Comparison of ENCODE assay signal across 9 cellular contexts in the genomic region with DNA sequence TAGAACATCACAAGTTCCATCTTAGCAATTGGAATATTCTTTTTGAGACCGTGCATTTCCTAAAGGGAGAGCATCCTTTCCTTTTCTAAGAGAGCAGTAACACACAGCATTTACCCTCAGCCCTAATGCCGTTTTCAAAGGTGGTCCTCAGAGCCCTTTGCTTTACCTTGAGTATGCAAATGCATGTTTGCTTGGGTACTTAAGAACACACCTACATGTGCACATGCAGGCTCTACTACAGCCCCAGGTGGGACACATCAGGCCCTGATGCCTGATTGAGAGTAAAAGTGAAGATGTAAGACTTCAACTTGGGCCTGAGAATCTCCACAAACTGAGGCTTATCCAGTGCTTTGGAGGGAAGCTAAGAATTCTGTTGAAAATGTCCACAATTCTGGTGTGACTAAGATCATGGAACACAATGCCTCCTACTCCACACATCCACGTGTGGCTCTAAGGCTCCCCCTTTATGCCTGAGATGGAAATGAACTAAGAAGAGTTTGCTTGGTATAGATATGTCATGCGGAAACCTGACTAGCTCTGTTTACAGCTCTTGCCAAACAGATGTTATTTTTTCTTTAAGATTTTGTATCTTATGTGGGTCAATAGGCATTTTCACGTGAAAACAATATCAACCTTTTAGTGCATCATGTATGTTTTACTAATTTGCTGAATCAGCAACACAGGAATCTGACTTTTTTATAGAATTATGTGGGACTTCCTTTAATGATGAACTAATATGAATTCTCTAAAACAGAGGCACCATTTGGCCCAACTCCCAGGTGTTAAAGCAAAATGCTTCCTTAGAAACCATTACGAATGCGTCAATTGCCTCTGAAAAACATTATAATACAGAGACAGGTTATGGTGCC. TPM values are rescaled to one million over a fixed set of nuclear protein-coding genes. Genes with fewer than 3 reads are reported as not detected.
DNase-seq lines count a peak whose midpoint lies in the region; ATAC-seq and TF ChIP-seq lines count a peak whose summit lies in the region.
"Had no signal": no experiment of that assay in that cellular context is flagged by ENCODE, and none has a peak within 500 bp of the region (broad histone marks: within the 10 kb centered on the region; RNA-seq: fewer than 3 reads in every experiment).

No MANE protein-coding gene starts in this region.

- CTCF ChIA-PET in WTC11 (lab: Charles Lee): interaction anchor here (0.6 to 1.9 kb wide), 6 partner anchors 25 to 160 kb away, joined by 3 to 8 read pairs (median 4); no protein-coding TSS in a partner anchor

- H3K27me3 Mint-ChIP-seq in WTC11 (ENCODE audit: low read depth) (no peaks in the 10 kb centered on the region), glutamatergic neuron (ENCODE audit: unreplicated experiment) (no peaks in the 10 kb centered on the region)

- no peaks in the 10 kb centered on the region for H3K9me3 Mint-ChIP-seq in WTC11
- no peaks in the 10 kb centered on the region for H3K9me3 Mint-ChIP-seq in glutamatergic neuron (ENCODE audit: unreplicated experiment)
- H3K9me3 Mint-ChIP-seq: neural crest cell had no signal

- H3K36me3 Mint-ChIP-seq in WTC11: peaks cover 6% of the 10 kb centered on the region; the same call in 1 of the 2 replicates
- no peaks in the 10 kb centered on the region for H3K36me3 Mint-ChIP-seq in glutamatergic neuron (ENCODE audit: unreplicated experiment)

- peak; percentile 87 for ATAC-seq in WTC11
- no peak for ATAC-seq in GM19324 (IDR thresholded peaks at IDR 0.05; ENCODE audit: low FRiP score, unreplicated experiment)
- no peak for ATAC-seq in HG02973 (IDR thresholded peaks at IDR 0.05; ENCODE audit: unreplicated experiment)
- no peak for ATAC-seq in GM19395 (IDR thresholded peaks at IDR 0.05; ENCODE audit: unreplicated experiment)

- POLR2A ChIA-PET in WTC11 (lab: Charles Lee): interaction anchor here (1.0 kb wide), 1 partner anchor 84 kb away, joined by 7 read pairs; no protein-coding TSS in a partner anchor

- H3K4me3 Mint-ChIP-seq in WTC11 (no peak overlapping the region), glutamatergic neuron (ENCODE audit: unreplicated experiment) (no peak overlapping the region)
- H3K4me3 Mint-ChIP-seq: neural crest cell had no signal

- H3K27ac Mint-ChIP-seq in WTC11 (peak overlapping the region; percentile 64; the same call in 1 of the 2 replicates), glutamatergic neuron (ENCODE audit: unreplicated experiment) (no peak overlapping the region)

- no peak for TF ChIP-seq CTCF in WTC11 (IDR thresholded peaks at IDR 0.05)
- no peak for TF ChIP-seq CTCF in glutamatergic neuron (IDR thresholded peaks at IDR 0.05; ENCODE audit: partially characterized antibody, unreplicated experiment)

- DNase-seq in Ammon's horn (ENCODE audit: low spot score): peak; percentile 76
- DNase-seq in HuH-7.5 (ENCODE audit: low spot score): peak; percentile 47
- no peak for DNase-seq in WTC11 (ENCODE audit: low spot score)
- DNase-seq in kidney tubule cell (ENCODE audit: low spot score): peak; percentile 5
- DNase-seq in glutamatergic neuron: no peak

- H3K4me1 Mint-ChIP-seq in WTC11: peaks cover 19% of the 10 kb centered on the region
- peaks cover 2% of the 10 kb centered on the region for H3K4me1 Mint-ChIP-seq in glutamatergic neuron (ENCODE audit: low read depth, unreplicated experiment)

TF ChIP-seq in WTC11, 78 proteins besides CTCF, POLR2A, EP300 and RAD21:
- no peak for TF ChIP-seq FOXJ3 (CRISPR knock-in tag; IDR thresholded peaks at IDR 0.05; ENCODE audit: borderline replicate concordance)
- no peak for TF ChIP-seq OVOL2 (CRISPR knock-in tag; IDR thresholded peaks at IDR 0.05; ENCODE audit: borderline replicate concordance)
- TF ChIP-seq, protein P1, sequence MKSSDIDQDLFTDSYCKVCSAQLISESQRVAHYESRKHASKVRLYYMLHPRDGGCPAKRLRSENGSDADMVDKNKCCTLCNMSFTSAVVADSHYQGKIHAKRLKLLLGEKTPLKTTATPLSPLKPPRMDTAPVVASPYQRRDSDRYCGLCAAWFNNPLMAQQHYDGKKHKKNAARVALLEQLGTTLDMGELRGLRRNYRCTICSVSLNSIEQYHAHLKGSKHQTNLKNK (CRISPR knock-in tag; IDR thresholded peaks at IDR 0.05): no peak
- TF ChIP-seq NFATC4 (CRISPR knock-in tag; IDR thresholded peaks at IDR 0.05): no peak
- no peak for TF ChIP-seq ZNF219 (CRISPR knock-in tag; IDR thresholded peaks at IDR 0.05; ENCODE audit: borderline replicate concordance)
- TF ChIP-seq, protein P2, sequence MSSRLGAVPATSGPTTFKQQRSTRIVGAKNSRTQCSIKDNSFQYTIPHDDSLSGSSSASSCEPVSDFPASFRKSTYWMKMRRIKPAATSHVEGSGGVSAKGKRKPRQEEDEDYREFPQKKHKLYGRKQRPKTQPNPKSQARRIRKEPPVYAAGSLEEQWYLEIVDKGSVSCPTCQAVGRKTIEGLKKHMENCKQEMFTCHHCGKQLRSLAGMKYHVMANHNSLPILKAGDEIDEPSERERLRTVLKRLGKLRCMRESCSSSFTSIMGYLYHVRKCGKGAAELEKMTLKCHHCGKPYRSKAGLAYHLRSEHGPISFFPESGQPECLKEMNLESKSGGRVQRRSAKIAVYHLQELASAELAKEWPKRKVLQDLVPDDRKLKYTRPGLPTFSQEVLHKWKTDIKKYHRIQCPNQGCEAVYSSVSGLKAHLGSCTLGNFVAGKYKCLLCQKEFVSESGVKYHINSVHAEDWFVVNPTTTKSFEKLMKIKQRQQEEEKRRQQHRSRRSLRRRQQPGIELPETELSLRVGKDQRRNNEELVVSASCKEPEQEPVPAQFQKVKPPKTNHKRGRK (CRISPR knock-in tag; IDR thresholded peaks at IDR 0.05; ENCODE audit: borderline replicate concordance): no peak
- TF ChIP-seq CREB1 (CRISPR knock-in tag; IDR thresholded peaks at IDR 0.05): no peak
- TF ChIP-seq, protein P3, sequence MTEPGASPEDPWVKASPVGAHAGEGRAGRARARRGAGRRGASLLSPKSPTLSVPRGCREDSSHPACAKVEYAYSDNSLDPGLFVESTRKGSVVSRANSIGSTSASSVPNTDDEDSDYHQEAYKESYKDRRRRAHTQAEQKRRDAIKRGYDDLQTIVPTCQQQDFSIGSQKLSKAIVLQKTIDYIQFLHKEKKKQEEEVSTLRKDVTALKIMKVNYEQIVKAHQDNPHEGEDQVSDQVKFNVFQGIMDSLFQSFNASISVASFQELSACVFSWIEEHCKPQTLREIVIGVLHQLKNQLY (CRISPR knock-in tag; IDR thresholded peaks at IDR 0.05): no peak
- TF ChIP-seq NR1H2 (CRISPR knock-in tag; IDR thresholded peaks at IDR 0.05): no peak
- TF ChIP-seq, protein P4, sequence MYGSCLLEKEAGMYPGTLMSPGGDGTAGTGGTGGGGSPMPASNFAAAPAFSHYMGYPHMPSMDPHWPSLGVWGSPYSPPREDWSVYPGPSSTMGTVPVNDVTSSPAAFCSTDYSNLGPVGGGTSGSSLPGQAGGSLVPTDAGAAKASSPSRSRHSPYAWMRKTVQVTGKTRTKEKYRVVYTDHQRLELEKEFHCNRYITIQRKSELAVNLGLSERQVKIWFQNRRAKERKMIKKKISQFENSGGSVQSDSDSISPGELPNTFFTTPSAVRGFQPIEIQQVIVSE (CRISPR knock-in tag; IDR thresholded peaks at IDR 0.05; ENCODE audit: borderline replicate concordance): no peak

RNA-seq across cellular contexts. Expression of a gene that starts 48.9 kb away (rescaled TPM):
- total RNA-seq in WTC11 (2021): 30.2 to 37.4 TPM (median 33.9 TPM) in 3 replicates
- 30.6 TPM for total RNA-seq in glutamatergic neuron (ENCODE audit: unreplicated experiment)

Comparison
In these comparisons a context has a peak if more than half of its experiments do, and no peak if none do; other contexts are left out.
1. DNase-seq: peak in Ammon's horn (single experiment), HuH-7.5 (single experiment) and kidney tubule cell (single experiment); none in WTC11 (single experiment) and glutamatergic neuron (single experiment).